Comparison of ENCODE assay signal across 24 cellular contexts in genomic region chr12:49030119-49030518, GRCh38. TPM values are rescaled to one million over a fixed set of nuclear protein-coding genes. Genes with fewer than 3 reads are reported as not detected.
"Had no signal": no experiment of that assay in that cellular context is flagged by ENCODE, and none has a peak within 500 bp of the region (broad histone marks: within the 10 kb centered on the region; RNA-seq: fewer than 3 reads in every experiment).

No MANE protein-coding gene starts in this region.

- ATAC-seq: activated naive CD8-positive, alpha-beta T cell treated with anti-CD3 and anti-CD28 coated beads, Interleukin-2, amount 50 U/mL, for 24 hours; left lobe of liver; mucosa of descending colon; naive thymus-derived CD4-positive, alpha-beta T cell; T-helper 17 cell had no signal

- H3K27ac ChIP-seq: breast epithelium, suprapubic skin had no signal

- H3K4me1 ChIP-seq: breast epithelium, suprapubic skin had no signal

- DNase-seq: activated CD4-positive, alpha-beta T cell treated with anti-CD3 and anti-CD28 coated beads, Interleukin-2, amount 10 ng/mL, durations not matched to agents 7 days and 5 days; activated CD4-positive, CD25-positive, alpha-beta regulatory T cell; activated naive CD4-positive, alpha-beta T cell treated with anti-CD3 and anti-CD28 coated beads for 36 hours; activated naive CD8-positive, alpha-beta T cell treated with anti-CD3 and anti-CD28 coated beads, Interleukin-2, amount 50 U/mL, for 24 hours; activated T-cell treated with anti-CD3 and anti-CD28 coated beads for 4 hours; dermis blood vessel endothelial cell; mucosa of descending colon; naive thymus-derived CD4-positive, alpha-beta T cell; nucleus accumbens; stimulated activated CD4-positive, alpha-beta T cell treated with anti-CD3 and anti-CD28 coated beads, Interleukin-4, amount 100 ng/mL, for 24 hours; T-helper 17 cell; trophoblast cell had no signal

- H3K27ac Mint-ChIP-seq: activated CD4-positive, alpha-beta T cell treated with anti-CD3 and anti-CD28 coated beads, Interleukin-2, amount 10 ng/mL, durations not matched to agents 7 days and 5 days; activated naive CD4-positive, alpha-beta T cell treated with anti-CD3 and anti-CD28 coated beads for 36 hours; activated naive CD8-positive, alpha-beta T cell treated with anti-CD3 and anti-CD28 coated beads, Interleukin-2, amount 50 U/mL, for 24 hours; activated T-helper 2 cell treated with anti-CD3 and anti-CD28 coated beads, Interferon-gamma antibody, Interleukin-2, Interleukin-4, amounts not matched to agents 10 μg/mL and 5 μg/mL and 100 μg/mL, durations not matched to agents 14 hours and 24 hours and 36 hours; stimulated activated naive CD8-positive, alpha-beta T cell treated with anti-CD3 and anti-CD28 coated beads, Interleukin-15, Interleukin-2, amounts not matched to agents 100 ng/mL and 50 ng/mL, for 24 hours had no signal

- H3K4me3 ChIP-seq: breast epithelium, mucosa of descending colon, suprapubic skin had no signal

- H3K9me3 Mint-ChIP-seq: activated CD4-positive, alpha-beta T cell treated with anti-CD3 and anti-CD28 coated beads, Interleukin-2, amount 10 ng/mL, durations not matched to agents 7 days and 5 days; activated naive CD4-positive, alpha-beta T cell treated with anti-CD3 and anti-CD28 coated beads for 36 hours; activated naive CD8-positive, alpha-beta T cell treated with anti-CD3 and anti-CD28 coated beads, Interleukin-2, amount 50 U/mL, for 24 hours; activated T-helper 2 cell treated with anti-CD3 and anti-CD28 coated beads, Interferon-gamma antibody, Interleukin-2, Interleukin-4, amounts not matched to agents 10 μg/mL and 5 μg/mL and 100 μg/mL, durations not matched to agents 14 hours and 24 hours and 36 hours; naive thymus-derived CD4-positive, alpha-beta T cell; stimulated activated naive CD8-positive, alpha-beta T cell treated with anti-CD3 and anti-CD28 coated beads, Interleukin-15, Interleukin-2, amounts not matched to agents 100 ng/mL and 50 ng/mL, for 24 hours had no signal

- H3K4me1 Mint-ChIP-seq: activated naive CD8-positive, alpha-beta T cell treated with anti-CD3 and anti-CD28 coated beads, Interleukin-2, amount 50 U/mL, for 24 hours had no signal

- H3K27me3 Mint-ChIP-seq: activated CD4-positive, alpha-beta T cell treated with anti-CD3 and anti-CD28 coated beads, Interleukin-2, amount 10 ng/mL, durations not matched to agents 7 days and 5 days; activated naive CD8-positive, alpha-beta T cell treated with anti-CD3 and anti-CD28 coated beads, Interleukin-2, amount 50 U/mL, for 24 hours; naive thymus-derived CD4-positive, alpha-beta T cell; stimulated activated naive CD8-positive, alpha-beta T cell treated with anti-CD3 and anti-CD28 coated beads, Interleukin-15, Interleukin-2, amounts not matched to agents 100 ng/mL and 50 ng/mL, for 24 hours; T-helper 17 cell had no signal

- H3K4me3 Mint-ChIP-seq: activated CD4-positive, alpha-beta T cell treated with anti-CD3 and anti-CD28 coated beads, Interleukin-2, amount 10 ng/mL, durations not matched to agents 7 days and 5 days; activated naive CD4-positive, alpha-beta T cell treated with anti-CD3 and anti-CD28 coated beads for 36 hours; activated naive CD8-positive, alpha-beta T cell treated with anti-CD3 and anti-CD28 coated beads, Interleukin-2, amount 50 U/mL, for 24 hours; naive thymus-derived CD4-positive, alpha-beta T cell; stimulated activated naive CD8-positive, alpha-beta T cell treated with anti-CD3 and anti-CD28 coated beads, Interleukin-15, Interleukin-2, amounts not matched to agents 100 ng/mL and 50 ng/mL, for 24 hours; T-helper 17 cell had no signal

- H3K27me3 ChIP-seq: breast epithelium, suprapubic skin had no signal

- H3K9me3 ChIP-seq: breast epithelium, mucosa of descending colon, suprapubic skin had no signal

RNA-seq across cellular contexts. Expression of gene DDN, which starts 30.9 kb away (rescaled TPM):
- total RNA-seq: left lobe of liver, lung microvascular endothelial cell, posterior vena cava had no signal
- polyA plus RNA-seq: naive thymus-derived CD4-positive, alpha-beta T cell had no signal

RNA-seq across cellular contexts. Expression of gene WNT1, which starts 52.0 kb away (rescaled TPM):
- total RNA-seq: activated CD8-positive, alpha-beta memory T cell treated with anti-CD3 and anti-CD28 coated beads for 36 hours; activated naive CD4-positive, alpha-beta T cell treated with anti-CD3 and anti-CD28 coated beads for 36 hours; aorta; breast epithelium; cerebellum; dermis blood vessel endothelial cell; epithelial cell of proximal tubule; left lobe of liver; lung microvascular endothelial cell; mucosa of descending colon; posterior vena cava; skeletal muscle tissue; suprapubic skin had no signal
- polyA plus RNA-seq: aorta had no signal
